ENCODE assay signal across 28 cellular contexts in the genomic region with DNA sequence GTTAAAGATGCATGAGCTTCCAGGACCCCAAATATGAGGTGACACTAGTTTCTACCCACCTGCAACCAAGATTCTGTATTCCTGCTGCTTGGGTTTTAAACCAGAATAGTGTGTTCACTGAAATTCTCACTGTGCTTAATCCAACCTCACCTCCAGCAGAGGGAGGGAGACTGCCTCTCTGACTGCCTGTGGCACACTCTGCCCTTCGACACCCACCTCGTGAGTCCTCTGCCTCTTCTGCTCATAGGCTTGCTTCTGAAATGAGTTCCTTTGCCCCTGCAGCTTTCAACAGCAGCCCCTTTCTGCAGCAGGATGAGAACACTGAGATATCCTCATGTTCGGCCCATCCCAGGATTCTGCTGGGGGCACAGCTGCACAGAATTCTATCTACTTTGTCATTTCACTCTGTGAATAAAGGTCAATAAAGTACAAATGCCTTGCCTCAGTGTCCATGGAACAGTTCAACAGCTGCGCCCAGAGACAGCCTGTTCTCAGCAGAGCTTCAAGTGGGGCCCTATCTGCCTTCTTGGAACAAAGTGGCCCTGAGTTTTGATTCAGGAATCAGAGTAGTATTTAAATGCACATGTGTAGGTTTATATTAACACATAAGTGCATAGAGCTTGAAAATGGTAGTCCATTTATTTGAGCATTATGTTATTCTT.
"Had no signal": no experiment of that assay in that cellular context is flagged by ENCODE, and none has a peak within 500 bp of the region (broad histone marks: within the 10 kb centered on the region; RNA-seq: fewer than 3 reads in every experiment).

No MANE protein-coding gene starts in this region.

- H3K27me3 Mint-ChIP-seq: activated CD4-positive, alpha-beta memory T cell treated with anti-CD3 and anti-CD28 coated beads for 36 hours; activated CD4-positive, alpha-beta T cell treated with anti-CD3 and anti-CD28 coated beads, Interleukin-2, amount 10 ng/mL, durations not matched to agents 7 days and 5 days; activated naive CD8-positive, alpha-beta T cell treated with anti-CD3 and anti-CD28 coated beads, Interleukin-2, amount 50 U/mL, for 24 hours; central memory CD8-positive, alpha-beta T cell had no signal

- H3K4me3 ChIP-seq: ascending aorta, body of pancreas, K562, SJSA1 had no signal

- ATAC-seq: activated naive CD4-positive, alpha-beta T cell treated with anti-CD3 and anti-CD28 coated beads, Interleukin-2, amount 50 U/mL, for 72 hours; activated naive CD8-positive, alpha-beta T cell treated with anti-CD3 and anti-CD28 coated beads, Interleukin-2, amount 50 U/mL, for 24 hours; activated T-cell treated with anti-CD3 and anti-CD28 coated beads, Interleukin-2, amount 50 U/mL, for 4 hours; body of pancreas; K562; Panc1; Right ventricle myocardium inferior; WTC11 had no signal

- H3K4me1 Mint-ChIP-seq: activated CD4-positive, alpha-beta T cell treated with anti-CD3 and anti-CD28 coated beads, Interleukin-2, amount 10 ng/mL, durations not matched to agents 7 days and 5 days; activated naive CD8-positive, alpha-beta T cell treated with anti-CD3 and anti-CD28 coated beads, Interleukin-2, amount 50 U/mL, for 24 hours; central memory CD8-positive, alpha-beta T cell; WTC11 had no signal

- H3K9me3 ChIP-seq: ascending aorta, body of pancreas, SJSA1 had no signal

- H3K27me3 ChIP-seq: ascending aorta, body of pancreas, SJSA1 had no signal

- H3K36me3 ChIP-seq: ascending aorta, SJSA1 had no signal

- H3K4me3 Mint-ChIP-seq: activated CD4-positive, alpha-beta memory T cell treated with anti-CD3 and anti-CD28 coated beads for 36 hours; activated CD4-positive, alpha-beta T cell treated with anti-CD3 and anti-CD28 coated beads, Interleukin-2, amount 10 ng/mL, durations not matched to agents 7 days and 5 days; activated naive CD8-positive, alpha-beta T cell treated with anti-CD3 and anti-CD28 coated beads, Interleukin-2, amount 50 U/mL, for 24 hours; activated T-cell treated with anti-CD3 and anti-CD28 coated beads, Interleukin-2, amount 50 U/mL, for 4 hours; central memory CD8-positive, alpha-beta T cell; T-helper 1 cell treated with Interleukin-12 subunit alpha and Interleukin-12 subunit beta and Interleukin-4 antibody, amounts not matched to agents 30 μg/mL and 1 μg/mL, for 36 hours; WTC11 had no signal

- H3K9me3 Mint-ChIP-seq: T-helper 1 cell treated with Interleukin-12 subunit alpha and Interleukin-12 subunit beta and Interleukin-4 antibody, amounts not matched to agents 30 μg/mL and 1 μg/mL, for 36 hours had no signal

- H3K27ac Mint-ChIP-seq: activated CD4-positive, alpha-beta memory T cell treated with anti-CD3 and anti-CD28 coated beads for 36 hours; activated CD4-positive, alpha-beta T cell treated with anti-CD3 and anti-CD28 coated beads, Interleukin-2, amount 10 ng/mL, durations not matched to agents 7 days and 5 days; activated naive CD4-positive, alpha-beta T cell treated with anti-CD3 and anti-CD28 coated beads, Interleukin-2, amount 50 U/mL, for 72 hours; activated naive CD8-positive, alpha-beta T cell treated with anti-CD3 and anti-CD28 coated beads, Interleukin-2, amount 50 U/mL, for 24 hours; T-helper 1 cell treated with Interleukin-12 subunit alpha and Interleukin-12 subunit beta and Interleukin-4 antibody, amounts not matched to agents 30 μg/mL and 1 μg/mL, for 36 hours; WTC11 had no signal

- H3K4me1 ChIP-seq: ascending aorta, body of pancreas had no signal

- H3K36me3 Mint-ChIP-seq: activated CD4-positive, alpha-beta memory T cell treated with anti-CD3 and anti-CD28 coated beads for 36 hours; activated naive CD4-positive, alpha-beta T cell treated with anti-CD3 and anti-CD28 coated beads, Interleukin-2, amount 50 U/mL, for 72 hours; WTC11 had no signal

- H3K27ac ChIP-seq: ascending aorta, body of pancreas, SJSA1 had no signal

- DNase-seq: activated CD4-positive, alpha-beta memory T cell treated with anti-CD3 and anti-CD28 coated beads for 36 hours; activated CD4-positive, alpha-beta T cell treated with anti-CD3 and anti-CD28 coated beads, Interleukin-2, amount 10 ng/mL, durations not matched to agents 7 days and 5 days; activated CD4-positive, CD25-positive, alpha-beta regulatory T cell treated with anti-CD3 and anti-CD28 coated beads, Interleukin-2, amount 50 U/mL, for 72 hours; activated CD8-positive, alpha-beta memory T cell treated with anti-CD3 and anti-CD28 coated beads for 24 hours; activated effector memory CD4-positive, alpha-beta T cell treated with anti-CD3 and anti-CD28 coated beads, Interleukin-2, amount 50 U/mL, for 16 hours; activated naive CD4-positive, alpha-beta T cell treated with Interleukin-2 at 50 U/mL for 16 hours; activated naive CD8-positive, alpha-beta T cell treated with anti-CD3 and anti-CD28 coated beads, Interleukin-2, amount 50 U/mL, for 24 hours; activated T-cell treated with anti-CD3 and anti-CD28 coated beads, Interleukin-2, amount 50 U/mL, for 4 hours; amniotic stem cell; body of pancreas; Karpas-422; NCI-H1048; NCI-H1417 treated with DMSO at 0.1 percent for 48 hours; NCI-H2081; NCI-H510A treated with DMSO at 0.1 percent for 48 hours; NCI-H69; NK-92 treated with Interleukin-12 subunit alpha and Interleukin-12 subunit beta, amount 100 ng/mL, for 24 hours; OCI-M1; RPMI8226 had no signal
